Comparison of ENCODE assay signal across 18 cellular contexts in genomic region chr2:231160701-231161100, GRCh38. TPM values are rescaled to one million over a fixed set of nuclear protein-coding genes. Genes with fewer than 3 reads are reported as not detected.
A peak's percentile ranks its signal among the peaks of the same experiment; 100 is the strongest.
DNase-seq lines count a peak whose midpoint lies in the region; ATAC-seq and TF ChIP-seq lines count a peak whose summit lies in the region.
"Had no signal": no experiment of that assay in that cellular context is flagged by ENCODE, and none has a peak within 500 bp of the region (broad histone marks: within the 10 kb centered on the region; RNA-seq: fewer than 3 reads in every experiment).

No MANE protein-coding gene starts in this region.

- H4K20me1 ChIP-seq in SK-N-SH (ENCODE audit: insufficient read depth), result no peaks in the 10 kb centered on the region

- intact Hi-C loops in ascending aorta (cut with DNase I), result no loop called here
- intact Hi-C loops in tibial artery (cut with DNase I; ENCODE audit: low total_unique reads), result no loop called here

- CTCF ChIA-PET in SK-N-SH (lab: Yijun Ruan, JAX), result interaction anchor here (1.6 kb wide), 1 partner anchor 31 kb away, joined by 3 read pairs; no protein-coding TSS in a partner anchor

- DNase-seq in SK-N-SH (no peak), ascending aorta (ENCODE audit: low spot score in 2 of 2) (no peak), tibial artery (no peak), NCI-H82 treated with DMSO at 0.1 percent for 48 hours (lab: John Stamatoyannopoulos, UW; ENCODE audit: unreplicated experiment) (no peak), T-helper 9 cell (no peak)
- DNase-seq: activated CD4-positive, CD25-positive, alpha-beta regulatory T cell treated with anti-CD3 and anti-CD28 coated beads, Interleukin-2, amount 50 U/mL, for 72 hours; activated naive CD4-positive, alpha-beta T cell treated with Interleukin-2 at 50 U/mL for 16 hours; GDM1; left cardiac atrium; NCI-H1930; SIG-M5 had no signal

- no peak overlapping the region for H2AFZ ChIP-seq in SK-N-SH (ENCODE audit: low read depth)

- H3K9me2 ChIP-seq in SK-N-SH, result no peaks in the 10 kb centered on the region

- peaks cover 32% of the 10 kb centered on the region for H3F3A ChIP-seq in SK-N-SH (replicated peaks; ENCODE audit: insufficient read depth)

- H3K4me2 ChIP-seq in SK-N-SH, result peak overlapping the region; percentile 63

- peak overlapping the region; percentile 5 to 98; a peak in 3 of 4 replicates for H3K27ac ChIP-seq in SK-N-SH (ENCODE audit: low read depth in 2 of 2, low read length in 1 of 2)
- H3K27ac ChIP-seq in ascending aorta, result peak overlapping the region; percentile 55 to 85
- H3K27ac ChIP-seq in gastroesophageal sphincter, result peak overlapping the region; percentile 70 to 79 (median 77)
- peak overlapping the region; percentile 62 to 79 for H3K27ac ChIP-seq in tibial artery
- H3K27ac ChIP-seq: 22Rv1 had no signal

- H3K9me3 ChIP-seq in SK-N-SH (no peaks in the 10 kb centered on the region), ascending aorta (no peaks in the 10 kb centered on the region), gastroesophageal sphincter (no peaks in the 10 kb centered on the region), tibial artery (no peaks in the 10 kb centered on the region)
- H3K9me3 ChIP-seq: BLaER1 treated with 17β-estradiol and CSF1 and Interleukin-3, amounts not matched to agents 10 nM and 100 nM; right atrium auricular region had no signal

- POLR2A ChIA-PET in SK-N-SH (lab: Yijun Ruan, JAX), result no interaction called here

- no peak overlapping the region for H3K4me3 ChIP-seq in SK-N-SH (ENCODE audit: low read depth in 2 of 2, low read length in 1 of 2)
- no peak overlapping the region for H3K4me3 ChIP-seq in ascending aorta
- no peak overlapping the region for H3K4me3 ChIP-seq in gastroesophageal sphincter
- H3K4me3 ChIP-seq in tibial artery, result no peak overlapping the region
- H3K4me3 ChIP-seq: BLaER1 treated with 17β-estradiol and CSF1 and Interleukin-3, amounts not matched to agents 10 nM and 100 nM; right atrium auricular region had no signal

- no peaks in the 10 kb centered on the region for H3K27me3 ChIP-seq in SK-N-SH (ENCODE audit: insufficient read depth)
- no peaks in the 10 kb centered on the region for H3K27me3 ChIP-seq in ascending aorta
- H3K27me3 ChIP-seq in gastroesophageal sphincter, result no peaks in the 10 kb centered on the region
- H3K27me3 ChIP-seq in tibial artery, result no peaks in the 10 kb centered on the region
- H3K27me3 ChIP-seq: BLaER1 treated with 17β-estradiol and CSF1 and Interleukin-3, amounts not matched to agents 10 nM and 100 nM; right atrium auricular region had no signal

- no peak for TF ChIP-seq CTCF in SK-N-SH (IDR thresholded peaks at IDR 0.05)
- TF ChIP-seq CTCF in ascending aorta (IDR thresholded peaks at IDR 0.05), result no peak
- TF ChIP-seq CTCF in gastroesophageal sphincter (IDR thresholded peaks at IDR 0.05), result no peak
- TF ChIP-seq CTCF in tibial artery (IDR thresholded peaks at IDR 0.05), result no peak

- TF ChIP-seq EP300 in SK-N-SH (IDR thresholded peaks at IDR 0.05; ENCODE audit: borderline replicate concordance in 1 of 2, low read depth in 1 of 2, low read length in 1 of 2), result no peak
- TF ChIP-seq EP300 in gastroesophageal sphincter (IDR thresholded peaks at IDR 0.05), result no peak

- no peak for TF ChIP-seq POLR2A in gastroesophageal sphincter (IDR thresholded peaks at IDR 0.05)

- 98% methylated on average over 5 of the region's 5 CpGs for WGBS in SK-N-SH (ENCODE audit: low lambda C conversion rate)
- WGBS in gastroesophageal sphincter (ENCODE audit: low coverage in 1 of 2), 2 donors, result 88 to 91% methylated on average over 1 to 4 of the region's 5 CpGs

- H3K4me1 ChIP-seq in SK-N-SH (ENCODE audit: control insufficient read depth in 1 of 2, insufficient read depth in 2 of 2, low read depth in 1 of 2, low read length in 1 of 2), result peaks cover 7 to 21% of the 10 kb centered on the region in 2 experiments
- H3K4me1 ChIP-seq in ascending aorta, result peaks cover 7 to 24% of the 10 kb centered on the region in 2 donors
- peaks cover 5 to 47% (median 9%) of the 10 kb centered on the region in 3 donors for H3K4me1 ChIP-seq in gastroesophageal sphincter
- H3K4me1 ChIP-seq in tibial artery, result peaks cover 0 to 52% (median 14%) of the 10 kb centered on the region in 4 donors

- H3K36me3 ChIP-seq in SK-N-SH (replicated peaks in 1 of 2; ENCODE audit: control insufficient read depth in 1 of 2, insufficient read depth in 2 of 2, low read length in 1 of 2) (peaks cover 25 to 41% of the 10 kb centered on the region in 2 experiments), ascending aorta (peaks cover under 1 to 3% of the 10 kb centered on the region in 2 donors), gastroesophageal sphincter (peaks cover 3 to 15% of the 10 kb centered on the region in 2 donors), tibial artery (peaks cover 0 to 10% (median 6%) of the 10 kb centered on the region in 3 donors)

- TF ChIP-seq RAD21 in SK-N-SH (IDR thresholded peaks at IDR 0.05; ENCODE audit: low read length), result no peak

- 0 out of 2 replicates have a peak, but pooled peaks cover 4% of the 10 kb centered on the region for H3K79me2 ChIP-seq in SK-N-SH (ENCODE audit: insufficient read depth)

- ATAC-seq in SK-N-SH treated with all-trans-retinoic acid at 6 μM for 48 hours (no peak), gastroesophageal sphincter (no peak), esophagus mucosa (no peak)
- ATAC-seq: left cardiac atrium had no signal

- no peak overlapping the region for H3K9ac ChIP-seq in SK-N-SH

TF ChIP-seq in SK-N-SH, 30 proteins besides CTCF, POLR2A, EP300 and RAD21 (continues in another document):
- TF ChIP-seq FOSL2 (IDR thresholded peaks at IDR 0.05; ENCODE audit: borderline replicate concordance, low read depth), result no peak
- no peak for TF ChIP-seq PBX3 (IDR thresholded peaks at IDR 0.05)
- TF ChIP-seq, protein P1, sequence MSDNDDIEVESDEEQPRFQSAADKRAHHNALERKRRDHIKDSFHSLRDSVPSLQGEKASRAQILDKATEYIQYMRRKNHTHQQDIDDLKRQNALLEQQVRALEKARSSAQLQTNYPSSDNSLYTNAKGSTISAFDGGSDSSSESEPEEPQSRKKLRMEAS (IDR thresholded peaks at IDR 0.05; ENCODE audit: low read depth), result no peak
- TF ChIP-seq SIN3A (IDR thresholded peaks at IDR 0.05; ENCODE audit: borderline replicate concordance, low read depth, low read length), result no peak
- no peak for TF ChIP-seq ELF1 (IDR thresholded peaks at IDR 0.05)
- TF ChIP-seq EZH2phosphoT487 (IDR thresholded peaks at IDR 0.05; ENCODE audit: borderline replicate concordance, low read depth), result no peak

TF ChIP-seq in SK-N-SH treated with all-trans-retinoic acid at 6 μM for 48 hours, 23 proteins besides CTCF, POLR2A, EP300 and RAD21 (continues in another document):
- TF ChIP-seq POU6F1 (CRISPR knock-in tag; IDR thresholded peaks at IDR 0.05; ENCODE audit: borderline replicate concordance, low read depth) (no peak), ZFP30 (CRISPR knock-in tag; IDR thresholded peaks at IDR 0.05) (no peak), GLIS3 (CRISPR knock-in tag; IDR thresholded peaks at IDR 0.05) (no peak), TCF4 (CRISPR knock-in tag; IDR thresholded peaks at IDR 0.05; ENCODE audit: borderline replicate concordance) (no peak), BACH2 (CRISPR knock-in tag; IDR thresholded peaks at IDR 0.05; ENCODE audit: borderline replicate concordance) (no peak), ARNTL (CRISPR knock-in tag; IDR thresholded peaks at IDR 0.05; ENCODE audit: borderline replicate concordance, low read depth) (no peak), TSHZ2 (CRISPR knock-in tag; IDR thresholded peaks at IDR 0.05) (no peak)

RNA-seq across cellular contexts. Expression of gene HTR2B, which starts 35.9 kb away (rescaled TPM):
- 0.25 and 0.41 TPM in 2 replicates for polyA plus RNA-seq in SK-N-SH (2012; rRNA removed)
- polyA plus RNA-seq in SK-N-SH (2012; cell fraction: cytosol; rRNA removed), result 0.35 and 0.46 TPM in 2 replicates
- 0.02 and 0.17 TPM in 2 replicates for polyA plus RNA-seq in SK-N-SH (2012; cell fraction: nucleus; rRNA removed)
- total RNA-seq in ascending aorta, result 0.75 TPM
- total RNA-seq in gastroesophageal sphincter, result 10 to 100 TPM in 3 of 4 donors, 1 to 10 TPM in 1; 6.8 to 17.3 (median 16.0) TPM
- not detected for total RNA-seq in esophagus mucosa
- total RNA-seq: NCI-H460 had no signal

RNA-seq across cellular contexts. Expression of gene ARMC9, which starts 37.7 kb away (rescaled TPM):
- 25.3 and 38.5 TPM in 2 replicates for polyA plus RNA-seq in SK-N-SH (2012; rRNA removed)
- 22.3 and 27.1 TPM in 2 replicates for polyA plus RNA-seq in SK-N-SH (2012; cell fraction: cytosol; rRNA removed)
- polyA plus RNA-seq in SK-N-SH (2012; cell fraction: nucleus; rRNA removed), result 44.4 and 47.1 TPM in 2 replicates
- total RNA-seq in ascending aorta (3.3 TPM), gastroesophageal sphincter (100 to 1,000 TPM in 3 of 4 donors, 10 to 100 TPM in 1; 69.6 to 298 (median 152) TPM), esophagus mucosa (1.2 TPM)

Comparison
In these comparisons a context has a peak if more than half of its experiments do, and no peak if none do; other contexts are left out.
1. RNA of gene ARMC9, which starts 37.7 kb away (total RNA-seq): 69.6 to 298 TPM in gastroesophageal sphincter; 3.3 TPM in ascending aorta (single experiment) and 1.2 TPM in esophagus mucosa (single experiment); every median in the first group is over 10 times any median in the second.
2. Peak in every context shown above with its lines, with median percentiles within 50 percentile points of each other: H3K27ac ChIP-seq.